8 cellular contexts compared by ENCODE assay signal in genomic region chr12:106137456-106138278, GRCh38. TPM values are rescaled to one million over a fixed set of nuclear protein-coding genes. Genes with fewer than 3 reads are reported as not detected.
DNase-seq lines count a peak whose midpoint lies in the region; ATAC-seq and TF ChIP-seq lines count a peak whose summit lies in the region.

No MANE protein-coding gene starts in this region.

- no peak overlapping the region for H2AFZ ChIP-seq in smooth muscle cell (ENCODE audit: low read depth)

- H3K36me3 Mint-ChIP-seq in activated naive CD8-positive, alpha-beta T cell treated with anti-CD3 and anti-CD28 coated beads, Interleukin-2, amount 10 ng/mL, durations not matched to agents 7 days and 5 days, result no peaks in the 10 kb centered on the region

- H3K36me3 ChIP-seq in iPS-18a (ENCODE audit: control insufficient read depth, low read depth, low read length), result no peaks in the 10 kb centered on the region
- no peaks in the 10 kb centered on the region for H3K36me3 ChIP-seq in smooth muscle cell (ENCODE audit: low read depth)

- WGBS in smooth muscle cell (ENCODE audit: low lambda C conversion rate), result 3% methylated on average over 15 of the region's 15 CpGs

- H3K4me3 ChIP-seq in iPS-18a (ENCODE audit: low read length) (peak overlapping the region; percentile 64), smooth muscle cell (peak overlapping the region; percentile 88)

- POLR2A ChIA-PET in activated naive CD8-positive, alpha-beta T cell treated with anti-CD3 and anti-CD28 coated beads, Interleukin-2, amount 10 ng/mL, durations not matched to agents 7 days and 5 days (lab: Charles Lee), result no interaction called here

- H3K27ac ChIP-seq in iPS-18a (ENCODE audit: low read length), result no peak overlapping the region
- peak overlapping the region; percentile 92 for H3K27ac ChIP-seq in smooth muscle cell (ENCODE audit: low read depth)

- H3K4me3 Mint-ChIP-seq in activated naive CD8-positive, alpha-beta T cell treated with anti-CD3 and anti-CD28 coated beads, Interleukin-2, amount 10 ng/mL, durations not matched to agents 7 days and 5 days, result peak overlapping the region; percentile 42

- DNase-seq in DMS53 (lab: John Stamatoyannopoulos, UW) (peak; percentile 53), DMS53 treated with DMSO at 0.1 percent for 48 hours (lab: John Stamatoyannopoulos, UW; ENCODE audit: unreplicated experiment) (no peak), smooth muscle cell (lab: John Stamatoyannopoulos, UW; ENCODE audit: unreplicated experiment) (no peak), KG1 (lab: John Stamatoyannopoulos, UW) (no peak)
- DNase-seq in activated naive CD8-positive, alpha-beta T cell treated with anti-CD3 and anti-CD28 coated beads, Interleukin-2, amount 10 ng/mL, durations not matched to agents 7 days and 5 days, result no peak

- peak overlapping the region; percentile 87 for H3K9ac ChIP-seq in iPS-18a (ENCODE audit: low read length)
- H3K9ac ChIP-seq in smooth muscle cell (ENCODE audit: low read depth), result peak overlapping the region; percentile 88

- ATAC-seq in activated naive CD8-positive, alpha-beta T cell treated with anti-CD3 and anti-CD28 coated beads, Interleukin-2, amount 10 ng/mL, durations not matched to agents 7 days and 5 days (ENCODE audit: low read depth), result no peak
- ATAC-seq in HG03432 (IDR thresholded peaks at IDR 0.05; ENCODE audit: unreplicated experiment) (no peak), HG03280 (IDR thresholded peaks at IDR 0.05; ENCODE audit: unreplicated experiment) (no peak)

- no peaks in the 10 kb centered on the region for H3K9me3 Mint-ChIP-seq in activated naive CD8-positive, alpha-beta T cell treated with anti-CD3 and anti-CD28 coated beads, Interleukin-2, amount 10 ng/mL, durations not matched to agents 7 days and 5 days

- no peak overlapping the region for H3K27ac Mint-ChIP-seq in activated naive CD8-positive, alpha-beta T cell treated with anti-CD3 and anti-CD28 coated beads, Interleukin-2, amount 10 ng/mL, durations not matched to agents 7 days and 5 days

- peaks cover 53% of the 10 kb centered on the region for H3K4me1 ChIP-seq in iPS-18a (ENCODE audit: control insufficient read depth, low read depth, low read length)
- H3K4me1 ChIP-seq in smooth muscle cell (ENCODE audit: low read depth), result peaks cover 52% of the 10 kb centered on the region

- H3K27me3 ChIP-seq in iPS-18a (ENCODE audit: control insufficient read depth, insufficient read depth, low read length) (peaks cover 17% of the 10 kb centered on the region), smooth muscle cell (ENCODE audit: low read depth) (no peaks in the 10 kb centered on the region)

- H3K9me3 ChIP-seq in iPS-18a (ENCODE audit: control insufficient read depth, low read depth, low read length) (no peaks in the 10 kb centered on the region), smooth muscle cell (replicated peaks; ENCODE audit: low read depth) (no peaks in the 10 kb centered on the region)

- H3K4me2 ChIP-seq in smooth muscle cell, result peak overlapping the region; percentile 82

- H3K27me3 Mint-ChIP-seq in activated naive CD8-positive, alpha-beta T cell treated with anti-CD3 and anti-CD28 coated beads, Interleukin-2, amount 10 ng/mL, durations not matched to agents 7 days and 5 days, result peaks cover 71% of the 10 kb centered on the region

- no peak for TF ChIP-seq CTCF in smooth muscle cell (IDR thresholded peaks at IDR 0.05; ENCODE audit: borderline replicate concordance, insufficient read depth, poor library complexity, severe bottlenecking)

- peaks cover 87% of the 10 kb centered on the region for H3K79me2 ChIP-seq in smooth muscle cell (ENCODE audit: low read depth)

- H4K20me1 ChIP-seq in smooth muscle cell (ENCODE audit: low read depth), result peaks cover 72% of the 10 kb centered on the region

- peaks cover 31% of the 10 kb centered on the region for H3F3A ChIP-seq in smooth muscle cell (ENCODE audit: low read depth)

- H3K4me1 Mint-ChIP-seq in activated naive CD8-positive, alpha-beta T cell treated with anti-CD3 and anti-CD28 coated beads, Interleukin-2, amount 10 ng/mL, durations not matched to agents 7 days and 5 days, result peaks cover 4% of the 10 kb centered on the region

RNA-seq across cellular contexts. Expression of gene NUAK1, which starts 1.1 kb away (rescaled TPM):
- not detected for total RNA-seq in activated naive CD8-positive, alpha-beta T cell treated with anti-CD3 and anti-CD28 coated beads, Interleukin-2, amount 10 ng/mL, durations not matched to agents 7 days and 5 days
- 54.0 and 64.2 TPM in 2 replicates for total RNA-seq in smooth muscle cell
- polyA plus RNA-seq in smooth muscle cell, result 35.3 and 38.8 TPM in 2 replicates

Comparison
In these comparisons a context has a peak if more than half of its experiments do, and no peak if none do; other contexts are left out.
1. RNA of gene NUAK1, which starts 1.1 kb away (total RNA-seq): 54.0 to 64.2 TPM in smooth muscle cell; not detected in activated naive CD8-positive, alpha-beta T cell treated with anti-CD3 and anti-CD28 coated beads, Interleukin-2, amount 10 ng/mL, durations not matched to agents 7 days and 5 days; every median in the first group is over 10 times any median in the second.